Comparison of ENCODE assay signal across 8 cellular contexts in the genomic region with DNA sequence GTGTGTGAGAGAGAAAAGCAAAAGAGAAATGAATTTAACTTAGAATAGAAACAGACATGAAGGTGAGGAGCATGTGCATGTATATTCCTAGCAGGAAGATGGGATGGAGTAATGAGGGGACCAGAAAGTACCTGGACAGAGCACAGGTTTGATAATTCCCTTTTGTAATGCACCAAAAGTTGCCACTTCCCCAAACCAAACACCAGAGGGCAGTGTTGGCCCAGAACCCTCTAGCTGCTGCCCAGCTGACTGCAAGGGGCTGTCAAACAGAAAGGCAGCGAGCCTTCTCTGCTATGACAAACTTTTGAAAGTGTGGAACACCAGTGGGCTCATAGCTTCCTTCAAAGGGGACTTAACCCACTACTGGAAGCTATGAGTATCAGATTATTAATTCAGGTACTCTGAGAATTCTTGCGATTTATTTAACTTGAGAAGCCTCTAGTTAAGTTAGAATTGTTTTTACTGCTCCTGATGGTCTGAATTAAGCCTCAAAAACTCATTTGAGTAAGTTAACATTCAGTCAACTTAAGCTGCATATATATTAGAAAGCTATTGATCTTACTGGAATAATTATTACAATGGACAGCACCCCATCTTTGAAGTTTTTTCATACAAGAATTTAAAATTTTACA.
DNase-seq lines count a peak whose midpoint lies in the region; ATAC-seq and TF ChIP-seq lines count a peak whose summit lies in the region.

No MANE protein-coding gene starts in this region.

- no peaks in the 10 kb centered on the region for H3K27me3 ChIP-seq in uterus

- TF ChIP-seq CTCF in progenitor cell of endocrine pancreas (IDR thresholded peaks at IDR 0.05; ENCODE audit: unreplicated experiment) (peak; percentile 91), uterus (IDR thresholded peaks at IDR 0.05) (peak; percentile 60 to 72 (median 64))

- H3K9me3 ChIP-seq in uterus: no peaks in the 10 kb centered on the region

- H3K36me3 Mint-ChIP-seq in progenitor cell of endocrine pancreas (ENCODE audit: insufficient read depth): peaks cover 1% of the 10 kb centered on the region

- H3K27ac Mint-ChIP-seq in progenitor cell of endocrine pancreas: no peak overlapping the region

- H3K27ac ChIP-seq in uterus: no peak overlapping the region

- peaks cover 8% of the 10 kb centered on the region for H3K9me3 Mint-ChIP-seq in progenitor cell of endocrine pancreas (ENCODE audit: low read depth)

- H3K4me1 ChIP-seq in uterus: no peaks in the 10 kb centered on the region

- no peak overlapping the region for H3K4me3 Mint-ChIP-seq in progenitor cell of endocrine pancreas (ENCODE audit: low read depth)

- H3K4me1 Mint-ChIP-seq in progenitor cell of endocrine pancreas (ENCODE audit: low read depth): peaks cover 13% of the 10 kb centered on the region

- TF ChIP-seq POLR2A in uterus (IDR thresholded peaks at IDR 0.05): no peak

- no peaks in the 10 kb centered on the region for H3K27me3 Mint-ChIP-seq in progenitor cell of endocrine pancreas

- intact Hi-C loops in Right ventricle myocardium inferior (cut with DNase I) (loop anchor here (2.0 to 5.0 kb wide), 2 partner anchors 118 to 145 kb away; no protein-coding TSS in a partner anchor), uterus (cut with DNase I; ENCODE audit: low total_unique reads) (no loop called here)

- no peaks in the 10 kb centered on the region for H3K36me3 ChIP-seq in uterus

- DNase-seq in ELR (ENCODE audit: low read depth) (peak; percentile 69), HT1080 (ENCODE audit: low read depth) (peak; percentile 66), SHP77 (lab: John Stamatoyannopoulos, UW) (peak; percentile 42 to 72), Right ventricle myocardium inferior (ENCODE audit: missing footprints) (peak; percentile 68), progenitor cell of endocrine pancreas (ENCODE audit: low spot score, unreplicated experiment) (peak; percentile 50), uterus (peak; percentile 32 to 35)
- DNase-seq in activated naive CD4-positive, alpha-beta T cell treated with Interleukin-2 at 50 U/mL for 16 hours: peak; percentile 59

- ATAC-seq in GM21526 (IDR thresholded peaks at IDR 0.05; ENCODE audit: low FRiP score, unreplicated experiment) (peak; percentile 96), Right ventricle myocardium inferior (peak; percentile 56)

- no peak overlapping the region for H3K4me3 ChIP-seq in uterus
